Comparison of ENCODE assay signal across 8 cellular contexts in the genomic region with DNA sequence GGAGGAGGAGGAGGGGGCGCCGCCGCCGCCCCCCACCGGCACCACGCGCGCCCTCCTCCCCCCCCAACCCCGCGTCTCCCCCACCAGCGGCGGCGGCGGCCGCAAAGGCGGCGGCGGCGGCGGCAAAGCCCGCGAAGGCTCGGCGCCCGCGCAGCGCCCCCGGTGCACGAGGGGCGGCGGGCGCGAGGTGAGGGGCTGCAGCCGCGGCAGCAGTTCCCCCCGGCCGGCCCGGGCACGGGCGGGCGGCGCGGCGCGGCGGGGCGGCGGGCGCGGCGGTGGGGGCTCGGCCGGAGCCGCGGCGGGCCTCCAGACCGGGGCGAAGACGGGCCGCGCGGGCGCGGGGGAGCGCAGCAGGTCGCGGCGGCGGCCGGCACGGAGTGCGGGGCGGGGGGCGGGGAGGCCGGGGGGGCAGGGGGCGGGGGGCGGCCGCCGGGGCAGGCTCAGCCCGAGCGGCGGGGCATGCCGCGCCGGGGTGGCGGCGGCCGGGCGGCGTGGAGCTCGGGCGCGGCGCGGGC. TPM values are rescaled to one million over a fixed set of nuclear protein-coding genes. Genes with fewer than 3 reads are reported as not detected.
DNase-seq lines count a peak whose midpoint lies in the region; ATAC-seq and TF ChIP-seq lines count a peak whose summit lies in the region.

No MANE protein-coding gene starts in this region.

- H3K4me1 ChIP-seq in BLaER1 (peaks cover 33% of the 10 kb centered on the region), breast epithelium (peaks cover 5 to 22% of the 10 kb centered on the region in 2 donors), mucosa of stomach (ENCODE audit: control insufficient read depth, insufficient read depth, low read length) (peaks cover 37% of the 10 kb centered on the region)

- no peaks in the 10 kb centered on the region for H3K9me3 ChIP-seq in BLaER1
- no peaks in the 10 kb centered on the region for H3K9me3 ChIP-seq in breast epithelium
- no peaks in the 10 kb centered on the region for H3K9me3 ChIP-seq in mucosa of stomach (ENCODE audit: control insufficient read depth, low read length)

- H3K9ac ChIP-seq in BLaER1 (peak overlapping the region; percentile 100), mucosa of stomach (ENCODE audit: low read length) (peak overlapping the region; percentile 96)

- ATAC-seq in HG03439 (IDR thresholded peaks at IDR 0.05; ENCODE audit: unreplicated experiment) (peak; percentile 0), HG02938 (IDR thresholded peaks at IDR 0.05; ENCODE audit: unreplicated experiment) (no peak)

- H3K4me2 ChIP-seq in BLaER1: peak overlapping the region; percentile 79; the same call in 1 of the 2 replicates

- H3K27ac ChIP-seq in BLaER1: peak overlapping the region; percentile 100
- peak overlapping the region; percentile 98 to 100 for H3K27ac ChIP-seq in breast epithelium

- intact Hi-C loops in breast epithelium (cut with DNase I; ENCODE audit: low total_unique reads): loop anchor here (2.0 to 10.0 kb wide), 4 partner anchors 75 to 473 kb away; no protein-coding TSS in a partner anchor

- no peak for TF ChIP-seq CTCF in breast epithelium (IDR thresholded peaks at IDR 0.05)

- peaks cover 11% of the 10 kb centered on the region; the same call in 1 of the 2 replicates for H4K20me1 ChIP-seq in BLaER1

- H3K27me3 ChIP-seq in BLaER1: no peaks in the 10 kb centered on the region
- no peaks in the 10 kb centered on the region for H3K27me3 ChIP-seq in breast epithelium
- H3K27me3 ChIP-seq in mucosa of stomach (ENCODE audit: control insufficient read depth, insufficient read depth, low read length): no peaks in the 10 kb centered on the region

- DNase-seq in breast epithelium (ENCODE audit: low spot score in 2 of 2): no peak
- no peak for DNase-seq in NCI-H128 (lab: John Stamatoyannopoulos, UW; ENCODE audit: unreplicated experiment)
- no peak for DNase-seq in SHP77 treated with DMSO at 0.1 percent for 48 hours (lab: John Stamatoyannopoulos, UW)
- DNase-seq in superior temporal gyrus (ENCODE audit: extremely low spot score): no peak

- TF ChIP-seq POLR2A in breast epithelium (IDR thresholded peaks at IDR 0.05): no peak

- H3K4me3 ChIP-seq in BLaER1 (peak overlapping the region; percentile 95), breast epithelium (peak overlapping the region; percentile 77 to 90 (median 80)), mucosa of stomach (ENCODE audit: low read length) (no peak overlapping the region)

- H3K36me3 ChIP-seq in BLaER1: peaks cover 46% of the 10 kb centered on the region
- H3K36me3 ChIP-seq in breast epithelium: peaks cover 5% of the 10 kb centered on the region
- peaks cover 18% of the 10 kb centered on the region for H3K36me3 ChIP-seq in mucosa of stomach (ENCODE audit: control insufficient read depth, insufficient read depth, low read length)

RNA-seq across cellular contexts. Expression of a gene that starts 0.4 kb away (rescaled TPM):
- 100 to 1,000 TPM in 1 of 3 donors, 10 to 100 TPM in 2; 60.3 to 108 (median 84.9) TPM for total RNA-seq in breast epithelium
